Comparison of ENCODE assay signal across 1 cellular context in genomic region chr2:85525567-85525966, GRCh38.
TF ChIP-seq lines count a peak whose summit lies in the region.

No MANE protein-coding gene starts in this region.

TF ChIP-seq in HEK293, 187 proteins besides CTCF, POLR2A, EP300 and RAD21:
- TF ChIP-seq EGR2 (tag by site-specific recombination; IDR thresholded peaks at IDR 0.05; ENCODE audit: low read depth) (peak; percentile 78), OSR2 (tag by site-specific recombination; IDR thresholded peaks at IDR 0.05) (no peak), ZFHX2 (tag by site-specific recombination; conservative IDR thresholded peaks at IDR 0.05) (peak; percentile 67), GLIS2 (tag by site-specific recombination; IDR thresholded peaks at IDR 0.05) (no peak)
